ENCODE assay signal across 13 cellular contexts in the genomic region with DNA sequence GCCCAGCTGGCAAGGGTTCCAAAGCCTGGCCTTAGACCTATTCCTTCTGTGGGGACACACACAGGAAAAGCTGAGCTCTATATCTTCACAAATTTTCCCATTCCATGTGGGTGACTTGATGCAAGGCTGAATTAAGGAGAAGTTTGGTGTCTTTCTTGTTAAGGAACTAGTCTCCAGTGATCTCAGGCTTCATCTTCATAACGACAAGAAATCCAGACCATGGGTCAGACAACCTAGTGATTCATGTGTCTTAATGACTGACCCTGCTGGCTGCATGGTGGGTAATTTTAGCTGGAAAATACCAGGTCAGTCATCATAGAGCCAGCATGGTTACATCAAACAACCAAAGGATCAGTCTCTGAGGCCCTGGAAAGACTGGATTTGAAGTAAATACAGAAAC.
DNase-seq lines count a peak whose midpoint lies in the region; ATAC-seq and TF ChIP-seq lines count a peak whose summit lies in the region.
"Had no signal": no experiment of that assay in that cellular context is flagged by ENCODE, and none has a peak within 500 bp of the region (broad histone marks: within the 10 kb centered on the region; RNA-seq: fewer than 3 reads in every experiment).

No MANE protein-coding gene starts in this region.

- TF ChIP-seq POLR2A in NB4 (IDR thresholded peaks at IDR 0.05; ENCODE audit: extremely low read depth, insufficient read length): no peak

- peak overlapping the region; percentile 41 for H3K4me2 ChIP-seq in GM23248 (ENCODE audit: unreplicated experiment)

- H3K27ac ChIP-seq in GM23248: peak overlapping the region; percentile 79
- H3K27ac ChIP-seq: spleen had no signal

- H3K27me3 ChIP-seq in GM23248 (replicated peaks; ENCODE audit: insufficient read depth): no peaks in the 10 kb centered on the region
- H3K27me3 ChIP-seq: spleen had no signal

- H3F3A ChIP-seq in GM23248 (ENCODE audit: insufficient read depth): peaks cover 30% of the 10 kb centered on the region

- peaks cover 20% of the 10 kb centered on the region for H3K4me1 ChIP-seq in GM23248 (ENCODE audit: insufficient read depth)

- WGBS in GM23248 (ENCODE audit: low coverage in 1 of 2, low lambda C conversion rate in 2 of 2, missing lambda C conversion rate in 2 of 2), 2 experiments: 0% methylated on average over 1 of the region's 1 CpG

- H4K20me1 ChIP-seq in GM23248 (ENCODE audit: insufficient read depth): no peaks in the 10 kb centered on the region

- H3K9me2 ChIP-seq in GM23248 (ENCODE audit: insufficient read depth): no peaks in the 10 kb centered on the region

- H2AFZ ChIP-seq in GM23248: peak overlapping the region; percentile 11; the same call in 1 of the 2 replicates

- H3K9me3 ChIP-seq in GM23248 (ENCODE audit: low read depth): no peaks in the 10 kb centered on the region

- H3K79me2 ChIP-seq in GM23248 (ENCODE audit: insufficient read depth): no peaks in the 10 kb centered on the region

- in situ Hi-C loops in GM23248 (cut with MboI): no loop called here

- no peak for TF ChIP-seq CTCF in NB4 (IDR thresholded peaks at IDR 0.05; ENCODE audit: low read depth, low read length)
- TF ChIP-seq CTCF in fibroblast of villous mesenchyme (IDR thresholded peaks at IDR 0.05; ENCODE audit: insufficient read depth, low read depth, low read length): no peak

- no peak for ATAC-seq in HG03175 (IDR thresholded peaks at IDR 0.05; ENCODE audit: unreplicated experiment)
- ATAC-seq: K562 had no signal

- H3K9ac ChIP-seq in GM23248: peak overlapping the region; percentile 23; the same call in 1 of the 2 replicates

- no peaks in the 10 kb centered on the region for H3K36me3 ChIP-seq in GM23248 (ENCODE audit: low read depth)
- H3K36me3 ChIP-seq: spleen had no signal

- DNase-seq in A172 (ENCODE audit: low spot score) (peak; percentile 14), GM23248 (peak; percentile 81), NB4 (ENCODE audit: low read depth) (peak; percentile 5), fibroblast of villous mesenchyme (ENCODE audit: low read depth) (peak; percentile 29), NCI-H1105 (lab: John Stamatoyannopoulos, UW) (no peak), NCI-H2081 (lab: John Stamatoyannopoulos, UW) (no peak)
- DNase-seq in activated CD4-positive, CD25-positive, alpha-beta regulatory T cell treated with anti-CD3 and anti-CD28 coated beads, Interleukin-2, amount 50 U/mL, for 72 hours: no peak
- DNase-seq: activated naive CD4-positive, alpha-beta T cell treated with anti-CD3 and anti-CD28 coated beads, Interleukin-2, amount 50 U/mL, for 16 hours; effector memory CD4-positive, alpha-beta T cell; NCI-H446 treated with DMSO at 0.1 percent for 48 hours; spleen had no signal

- no peak overlapping the region for H3K4me3 ChIP-seq in GM23248
- no peak overlapping the region for H3K4me3 ChIP-seq in NB4 (ENCODE audit: low read depth, low read length)
- no peak overlapping the region for H3K4me3 ChIP-seq in fibroblast of villous mesenchyme (ENCODE audit: low read depth, low read length)
- H3K4me3 ChIP-seq: K562, spleen had no signal

Comparison
In these comparisons a context has a peak if more than half of its experiments do, and no peak if none do; other contexts are left out.
1. DNase-seq: peak in A172 (single experiment), GM23248 (single experiment), NB4 (single experiment) and fibroblast of villous mesenchyme (single experiment); none in activated CD4-positive, CD25-positive, alpha-beta regulatory T cell treated with anti-CD3 and anti-CD28 coated beads, Interleukin-2, amount 50 U/mL, for 72 hours (single experiment), NCI-H1105 (single experiment) and NCI-H2081 (0 of 2).